ENCODE assay signal across 8 cellular contexts in the genomic region with DNA sequence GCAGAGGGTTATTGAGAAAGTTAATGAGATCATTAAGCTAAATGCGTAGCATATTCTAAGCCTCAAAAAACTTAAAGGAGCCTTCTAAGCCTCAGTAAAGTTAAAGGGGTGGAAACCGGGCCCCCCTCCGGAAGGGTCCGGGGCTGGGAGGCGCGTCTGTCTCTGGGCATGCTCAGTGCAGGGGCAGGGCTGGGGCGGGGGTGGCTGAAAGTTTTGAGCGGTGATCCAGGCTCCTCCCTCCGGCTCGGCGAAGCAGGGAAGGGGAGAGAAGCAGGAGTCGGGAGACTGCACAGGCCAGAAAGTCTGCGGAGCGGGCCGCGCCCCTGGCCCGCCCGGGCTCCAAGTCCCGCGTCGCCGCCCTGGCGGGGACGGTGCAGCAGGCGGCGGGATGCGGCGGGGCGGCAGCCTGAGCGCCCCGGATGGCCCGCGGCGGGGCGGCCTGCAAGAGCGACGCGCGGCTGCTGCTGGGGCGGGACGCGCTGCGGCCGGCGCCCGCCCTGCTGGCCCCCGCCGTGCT. TPM values are rescaled to one million over a fixed set of nuclear protein-coding genes. Genes with fewer than 3 reads are reported as not detected.
DNase-seq lines count a peak whose midpoint lies in the region; ATAC-seq and TF ChIP-seq lines count a peak whose summit lies in the region.

A gene (plus strand): TSS at position 240 of the 517 bp plus-strand sequence. CDS start 180 bp downstream, at position 420.

- peak within 1 kb of the TSS; percentile 90 for H3K4me3 ChIP-seq in adipocyte (ENCODE audit: low read length)

- intact Hi-C loops in Right ventricle myocardium superior (cut with DNase I), result no loop called here

- peak; percentile 49 for DNase-seq in A172 (ENCODE audit: low spot score)
- DNase-seq in NCI-H446 treated with DMSO at 0.1 percent for 48 hours (lab: John Stamatoyannopoulos, UW), result peak; percentile 20
- peak; percentile 92 for DNase-seq in adipocyte (ENCODE audit: low read depth)
- peak; percentile 91 for DNase-seq in Right ventricle myocardium superior
- DNase-seq in omental fat pad (ENCODE audit: low spot score), result peak; percentile 51
- DNase-seq in pons (ENCODE audit: low spot score), result no peak

- H3K36me3 ChIP-seq in adipocyte (ENCODE audit: control insufficient read depth, insufficient read depth, low read length, severe bottlenecking), result peaks cover 12% of the 10 kb centered on the region

- H3K9me3 ChIP-seq in adipocyte (ENCODE audit: control insufficient read depth, low read length), result peaks cover 5% of the 10 kb centered on the region

- H3K27me3 ChIP-seq in adipocyte (replicated peaks; ENCODE audit: control insufficient read depth, insufficient read depth, low read length), result no peaks in the 10 kb centered on the region

- ATAC-seq in Right ventricle myocardium superior (ENCODE audit: poor library complexity) (peak; percentile 88), omental fat pad (ENCODE audit: low FRiP score) (peak; percentile 88), GM21619 (IDR thresholded peaks at IDR 0.05; ENCODE audit: unreplicated experiment) (no peak)

- peak; percentile 42 for TF ChIP-seq POLR2A in GM15510 (IDR thresholded peaks at IDR 0.05; ENCODE audit: borderline replicate concordance, extremely low read depth, insufficient read length)

- H3K9ac ChIP-seq in adipocyte (ENCODE audit: low read length), result peak within 1 kb of the TSS; percentile 88

- TF ChIP-seq CTCF in omental fat pad (IDR thresholded peaks at IDR 0.05), result no peak

- peaks cover 49% of the 10 kb centered on the region for H3K4me1 ChIP-seq in adipocyte (ENCODE audit: control insufficient read depth, insufficient read depth, low read length)

RNA-seq across cellular contexts. Expression of the gene that starts here (rescaled TPM):
- 10.2 and 11.3 TPM in 2 replicates for total RNA-seq in A172 (2014; rRNA removed; shearing (Covaris generic))
- total RNA-seq in Right ventricle myocardium superior (5.3 TPM), omental fat pad (10 to 100 TPM; 12.4 to 29.3 (median 17.6) TPM)
